ENCODE assay signal across 1 cellular context in the genomic region with DNA sequence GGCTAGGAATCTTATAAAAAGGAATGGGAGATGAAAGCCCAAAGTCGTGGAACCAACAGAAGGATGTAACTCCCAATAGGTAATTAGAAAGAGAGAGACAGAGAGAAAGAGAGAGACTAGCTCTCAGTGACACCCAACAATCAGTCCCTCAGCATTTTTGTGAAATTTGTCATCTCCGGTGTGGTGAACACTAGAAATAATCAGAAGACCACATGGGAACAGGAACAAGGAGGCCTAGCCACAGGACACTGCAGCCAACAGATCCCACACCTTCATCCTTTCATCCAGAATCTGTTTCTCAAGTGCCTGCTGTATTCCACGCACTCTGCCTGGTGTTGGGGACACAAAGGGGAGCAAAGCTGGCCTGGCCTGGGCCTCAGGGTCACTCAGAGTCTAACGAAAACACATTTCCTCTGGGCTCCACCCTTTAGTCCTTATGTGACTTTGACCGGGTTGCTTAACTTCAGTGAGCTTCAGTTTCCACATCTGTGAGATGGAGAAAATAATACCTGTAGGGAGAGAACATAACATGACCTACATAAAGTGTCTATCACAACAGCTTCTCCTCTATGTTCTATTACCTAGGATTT.
TF ChIP-seq lines count a peak whose summit lies in the region.

No MANE protein-coding gene starts in this region.

TF ChIP-seq in endothelial cell of umbilical vein, 7 proteins besides CTCF, POLR2A, EP300 and RAD21:
- TF ChIP-seq GATA2 (IDR thresholded peaks at IDR 0.05; ENCODE audit: insufficient read depth, insufficient read length, low read depth, low read length) (no peak), FOS (IDR thresholded peaks at IDR 0.05; ENCODE audit: borderline replicate concordance, insufficient read depth, low read length) (peak; percentile 5)
TF ChIP-seq in endothelial cell of umbilical vein: peak in this region for 1.
